13 cellular contexts compared by ENCODE assay signal in genomic region chr3:12708584-12709192, GRCh38. TPM values are rescaled to one million over a fixed set of nuclear protein-coding genes. Genes with fewer than 3 reads are reported as not detected.
DNase-seq lines count a peak whose midpoint lies in the region; ATAC-seq, FAIRE-seq and TF ChIP-seq lines count a peak whose summit lies in the region.
"Had no signal": no experiment of that assay in that cellular context is flagged by ENCODE, and none has a peak within 500 bp of the region (broad histone marks: within the 10 kb centered on the region; RNA-seq: fewer than 3 reads in every experiment).

No MANE protein-coding gene starts in this region.

- H3K36me3 Mint-ChIP-seq in neural progenitor cell, result no peaks in the 10 kb centered on the region

- H3F3A ChIP-seq in neural progenitor cell (ENCODE audit: low read depth), result no peaks in the 10 kb centered on the region

- no peaks in the 10 kb centered on the region for H4K20me1 ChIP-seq in neural progenitor cell (ENCODE audit: low read depth)

- peak overlapping the region; percentile 34 for H3K27ac Mint-ChIP-seq in neural progenitor cell
- H3K27ac Mint-ChIP-seq: effector memory CD8-positive, alpha-beta T cell had no signal

- H3K9me3 Mint-ChIP-seq in neural progenitor cell, result no peaks in the 10 kb centered on the region
- H3K9me3 Mint-ChIP-seq: effector memory CD8-positive, alpha-beta T cell had no signal

- H2AFZ ChIP-seq in neural progenitor cell (replicated peaks), result no peak overlapping the region

- H3K9ac ChIP-seq in neural progenitor cell, result no peak overlapping the region
- no peak overlapping the region for H3K9ac ChIP-seq in kidney (ENCODE audit: low read length in 2 of 2)

- no peak for ATAC-seq in esophagus mucosa
- ATAC-seq: effector memory CD8-positive, alpha-beta T cell; right lobe of liver had no signal

- H3K4me3 ChIP-seq in neural progenitor cell (no peak overlapping the region), kidney (ENCODE audit: low read length in 2 of 2) (no peak overlapping the region)
- H3K4me3 ChIP-seq: right lobe of liver had no signal

- peaks cover 2% of the 10 kb centered on the region for H3K27me3 Mint-ChIP-seq in neural progenitor cell (ENCODE audit: insufficient read depth, low read depth)

- no peak overlapping the region for H3K4me2 ChIP-seq in neural progenitor cell

- FAIRE-seq in kidney (lab: Jason Lieb, UNC), result no peak

- H3K36me3 ChIP-seq in neural progenitor cell (no peaks in the 10 kb centered on the region), kidney (ENCODE audit: control insufficient read depth in 1 of 2, insufficient read depth in 2 of 2, low read length in 2 of 2) (no peaks in the 10 kb centered on the region)
- H3K36me3 ChIP-seq: right lobe of liver had no signal

- H3K27ac ChIP-seq in neural progenitor cell, result no peak overlapping the region
- H3K27ac ChIP-seq in kidney (ENCODE audit: low read depth in 2 of 2, low read length in 2 of 2), result no peak overlapping the region
- H3K27ac ChIP-seq: right lobe of liver had no signal

- no peak overlapping the region for H3K4me3 Mint-ChIP-seq in neural progenitor cell
- H3K4me3 Mint-ChIP-seq: effector memory CD8-positive, alpha-beta T cell had no signal

- TF ChIP-seq CTCF in neural progenitor cell (IDR thresholded peaks at IDR 0.05) (no peak), kidney (IDR thresholded peaks at IDR 0.05; ENCODE audit: borderline replicate concordance, extremely low read depth, insufficient read depth) (no peak)

- H3K4me1 Mint-ChIP-seq in neural progenitor cell, result no peaks in the 10 kb centered on the region

- no peaks in the 10 kb centered on the region for H3K27me3 ChIP-seq in neural progenitor cell
- H3K27me3 ChIP-seq: right lobe of liver had no signal

- DNase-seq in AG20443 (ENCODE audit: low spot score) (peak; percentile 83), NCI-H226 (peak; percentile 96), dedifferentiated amniotic fluid mesenchymal stem cell (ENCODE audit: extremely low spot score) (peak; percentile 81), neural progenitor cell (ENCODE audit: low spot score) (no peak), kidney (no peak), D341Med (ENCODE audit: low spot score) (no peak), SKM-1 (lab: John Stamatoyannopoulos, UW; ENCODE audit: unreplicated experiment) (no peak)
- DNase-seq: activated CD4-positive, CD25-positive, alpha-beta regulatory T cell; activated effector memory CD4-positive, alpha-beta T cell treated with Interleukin-2 at 50 U/mL for 16 hours; effector memory CD8-positive, alpha-beta T cell; right lobe of liver had no signal

- H3K9me3 ChIP-seq in neural progenitor cell (ENCODE audit: low read depth), result no peaks in the 10 kb centered on the region
- no peaks in the 10 kb centered on the region for H3K9me3 ChIP-seq in kidney (ENCODE audit: control insufficient read depth in 1 of 2, low read length in 2 of 2)
- H3K9me3 ChIP-seq: right lobe of liver had no signal

- H3K4me1 ChIP-seq in neural progenitor cell (no peaks in the 10 kb centered on the region), kidney (ENCODE audit: control insufficient read depth in 1 of 2, insufficient read depth in 1 of 2, low read depth in 1 of 2, low read length in 2 of 2) (no peaks in the 10 kb centered on the region)
- H3K4me1 ChIP-seq: right lobe of liver had no signal

- H3K79me2 ChIP-seq in neural progenitor cell (ENCODE audit: low read depth), result no peaks in the 10 kb centered on the region

- intact Hi-C loops in kidney (cut with DNase I), result no loop called here

RNA-seq across cellular contexts. Expression of gene RAF1, which starts 44.8 kb away (rescaled TPM):
- total RNA-seq in neural progenitor cell (ENCODE audit: low replicate concordance) (115 and 130 TPM in 2 replicates), kidney (79.6 TPM), esophagus mucosa (57.3 TPM)
- 53.0 TPM for polyA plus RNA-seq in kidney (ENCODE audit: insufficient read depth, low read depth, low replicate concordance)

RNA-seq across cellular contexts. Expression of gene TMEM40, which starts 50.4 kb away (rescaled TPM):
- not detected in 2 replicates for total RNA-seq in neural progenitor cell (ENCODE audit: low replicate concordance)
- not detected for total RNA-seq in kidney
- 0.52 TPM for polyA plus RNA-seq in kidney (ENCODE audit: insufficient read depth, low read depth, low replicate concordance)
- total RNA-seq in esophagus mucosa, result 237 TPM
- total RNA-seq: lung microvascular endothelial cell had no signal

Comparison
In these comparisons a context has a peak if more than half of its experiments do, and no peak if none do; other contexts are left out.
1. DNase-seq: peak in AG20443 (single experiment), NCI-H226 (single experiment) and dedifferentiated amniotic fluid mesenchymal stem cell (single experiment); none in neural progenitor cell (single experiment), kidney (single experiment), D341Med (single experiment) and SKM-1 (single experiment).
2. RNA of gene TMEM40, which starts 50.4 kb away (total RNA-seq): 237 TPM in esophagus mucosa (single experiment); not detected in kidney (single experiment) and not detected in neural progenitor cell; every median in the first group is over 100 times any median in the second.